ENCODE assay signal across 23 cellular contexts in genomic region chr6:4179960-4180652, GRCh38.
"Had no signal": no experiment of that assay in that cellular context is flagged by ENCODE, and none has a peak within 500 bp of the region (broad histone marks: within the 10 kb centered on the region; RNA-seq: fewer than 3 reads in every experiment).

No MANE protein-coding gene starts in this region.

- ATAC-seq: activated naive CD4-positive, alpha-beta T cell treated with anti-CD3 and anti-CD28 coated beads, Interleukin-2, amount 50 U/mL, for 72 hours; activated T-helper 17 cell treated with anti-CD3 and anti-CD28 coated beads, Interleukin-2, amount 50 U/mL, for 72 hours; gastroesophageal sphincter; left colon had no signal

- H3K4me3 Mint-ChIP-seq: activated T-cell treated with anti-CD3 and anti-CD28 coated beads, Interleukin-2, amount 50 U/mL, for 24 hours; activated T-helper 17 cell treated with anti-CD3 and anti-CD28 coated beads, Interleukin-2, amount 50 U/mL, for 72 hours; central memory CD8-positive, alpha-beta T cell; naive B cell; neural crest cell; stimulated activated naive B cell treated with anti-CD40 and anti-IgM and Interleukin-4, amounts not matched to agents 10 μg/mL and 1 μg/mL and 100 μg/mL, for 72 hours had no signal

- H3K4me1 Mint-ChIP-seq: central memory CD8-positive, alpha-beta T cell; naive B cell; neural crest cell had no signal

- H3K36me3 Mint-ChIP-seq: naive B cell; stimulated activated naive B cell treated with anti-CD40 and anti-IgM and Interleukin-4, amounts not matched to agents 10 μg/mL and 1 μg/mL and 100 μg/mL, for 72 hours had no signal

- H3K9me3 Mint-ChIP-seq: activated T-helper 17 cell treated with anti-CD3 and anti-CD28 coated beads, Interleukin-2, amount 50 U/mL, for 72 hours; central memory CD8-positive, alpha-beta T cell; stimulated activated naive B cell treated with anti-CD40 and anti-IgM and Interleukin-4, amounts not matched to agents 10 μg/mL and 1 μg/mL and 100 μg/mL, for 72 hours had no signal

- H3K27me3 ChIP-seq: brain microvascular endothelial cell, gastroesophageal sphincter, upper lobe of left lung had no signal

- H3K4me1 ChIP-seq: gastroesophageal sphincter, upper lobe of left lung had no signal

- H3K36me3 ChIP-seq: brain microvascular endothelial cell, gastroesophageal sphincter, thoracic aorta, upper lobe of left lung had no signal

- H3K27ac Mint-ChIP-seq: activated naive CD4-positive, alpha-beta T cell treated with anti-CD3 and anti-CD28 coated beads, Interleukin-2, amount 50 U/mL, for 72 hours; activated T-cell treated with anti-CD3 and anti-CD28 coated beads, Interleukin-2, amount 50 U/mL, for 24 hours; activated T-helper 17 cell treated with anti-CD3 and anti-CD28 coated beads, Interleukin-2, amount 50 U/mL, for 72 hours; naive B cell; progenitor cell of endocrine pancreas; stimulated activated naive B cell treated with anti-CD40 and anti-IgM and Interleukin-4, amounts not matched to agents 10 μg/mL and 1 μg/mL and 100 μg/mL, for 72 hours had no signal

- DNase-seq: activated CD4-positive, CD25-positive, alpha-beta regulatory T cell treated with anti-CD3 and anti-CD28 coated beads, Interleukin-2, amount 50 U/mL, for 72 hours; activated T-cell treated with anti-CD3 and anti-CD28 coated beads, Interleukin-2, amount 50 U/mL, for 24 hours; aorta; brain microvascular endothelial cell; effector memory CD4-positive, alpha-beta T cell; head of caudate nucleus; left colon; naive B cell; retina; stimulated activated CD4-positive, alpha-beta T cell treated with anti-CD3 and anti-CD28 coated beads, Interleukin-2, amount 100 ng/mL, for 48 hours; stimulated activated CD8-positive, alpha-beta memory T cell treated with anti-CD3 and anti-CD28 coated beads, Interleukin-4, amount 100 ng/mL, for 48 hours; stimulated activated naive B cell treated with anti-CD40 and anti-IgM and Interleukin-4, amounts not matched to agents 10 μg/mL and 1 μg/mL and 100 μg/mL, for 72 hours had no signal

- H3K27me3 Mint-ChIP-seq: progenitor cell of endocrine pancreas had no signal

- FAIRE-seq: colon, keratinocyte had no signal

- H3K27ac ChIP-seq: brain microvascular endothelial cell, gastroesophageal sphincter, thoracic aorta, upper lobe of left lung, VCaP had no signal

- H3K4me3 ChIP-seq: gastroesophageal sphincter, thoracic aorta, upper lobe of left lung had no signal

- H3K9me3 ChIP-seq: gastroesophageal sphincter, thoracic aorta, upper lobe of left lung had no signal
